ENCODE assay signal across 2 cellular contexts in genomic region chrX:40615976-40616375, GRCh38.
TF ChIP-seq lines count a peak whose summit lies in the region.

No MANE protein-coding gene starts in this region.

TF ChIP-seq in HepG2, 621 proteins besides CTCF, POLR2A, EP300 and RAD21:
- TF ChIP-seq MNT (IDR thresholded peaks at IDR 0.05) (0 out of 2 replicates have a peak, but pooled peaks have one; percentile 3), DMAP1 (CRISPR knock-in tag; IDR thresholded peaks at IDR 0.05) (no peak)

TF ChIP-seq in K562, 482 proteins besides CTCF, POLR2A, EP300 and RAD21:
- TF ChIP-seq ZNF324 (CRISPR knock-in tag; IDR thresholded peaks at IDR 0.05) (no peak), TRIM24 (IDR thresholded peaks at IDR 0.05) (0 out of 4 replicates have a peak, but pooled peaks of 1 of the 2 experiments have one; percentile 11), ZNF589 (CRISPR knock-in tag; IDR thresholded peaks at IDR 0.05; ENCODE audit: low read depth) (no peak), IRF1 (CRISPR knock-in tag; IDR thresholded peaks at IDR 0.05; ENCODE audit: borderline replicate concordance) (no peak), HNRNPUL1 (IDR thresholded peaks at IDR 0.05; ENCODE audit: low read length) (no peak), KDM1A (IDR thresholded peaks at IDR 0.05) (0 out of 4 replicates have a peak, but pooled peaks of 1 of the 2 experiments have one; percentile 14), NFRKB (IDR thresholded peaks at IDR 0.05; ENCODE audit: low read depth) (0 out of 2 replicates have a peak, but pooled peaks have one; percentile 38), ZNF354B (CRISPR knock-in tag; IDR thresholded peaks at IDR 0.05) (no peak), MLX (CRISPR knock-in tag; conservative IDR thresholded peaks at IDR 0.05) (no peak), CREB3L1 (IDR thresholded peaks at IDR 0.05; ENCODE audit: borderline replicate concordance, low read depth) (no peak), LEF1 (IDR thresholded peaks at IDR 0.05) (peak; percentile 68), PHF20 (IDR thresholded peaks at IDR 0.05; ENCODE audit: partially characterized antibody) (peak; percentile 71), FOXP4 (CRISPR knock-in tag; IDR thresholded peaks at IDR 0.05; ENCODE audit: borderline replicate concordance) (no peak), MXD1 (CRISPR knock-in tag; IDR thresholded peaks at IDR 0.05; ENCODE audit: borderline replicate concordance, poor library complexity, severe bottlenecking) (no peak)
